In genomic region chr2:192885569-192886160, GRCh38 we compare ENCODE assay signal across 19 cellular contexts.
DNase-seq lines count a peak whose midpoint lies in the region; ATAC-seq and TF ChIP-seq lines count a peak whose summit lies in the region.
"Had no signal": no experiment of that assay in that cellular context is flagged by ENCODE, and none has a peak within 500 bp of the region (broad histone marks: within the 10 kb centered on the region; RNA-seq: fewer than 3 reads in every experiment).

No MANE protein-coding gene starts in this region.

- no peaks in the 10 kb centered on the region for H3K9me2 ChIP-seq in PC-3 (replicated peaks; ENCODE audit: low read length)

- DNase-seq in NCI-H510A treated with DMSO at 0.1 percent for 48 hours (lab: John Stamatoyannopoulos, UW): peak; percentile 66
- no peak for DNase-seq in NCI-H510A (lab: John Stamatoyannopoulos, UW)
- DNase-seq in NB4 (ENCODE audit: low read depth): peak; percentile 12
- DNase-seq in PC-3: peak; percentile 50
- DNase-seq in fibroblast of pulmonary artery (ENCODE audit: low read depth): peak; percentile 8
- DNase-seq in NCI-H2196 (lab: John Stamatoyannopoulos, UW; ENCODE audit: unreplicated experiment): no peak
- DNase-seq in activated naive CD4-positive, alpha-beta T cell treated with Interleukin-2 at 50 U/mL for 16 hours: no peak
- DNase-seq in iPS-NIHi11 (ENCODE audit: low spot score): no peak
- DNase-seq: ACHN; activated CD4-positive, alpha-beta T cell treated with anti-CD3 and anti-CD28 coated beads, Interleukin-2, amount 50 U/mL, for 48 hours; gastrocnemius medialis; H7; KBM-7; NCI-H1048; T-cell; upper lobe of right lung had no signal

- H3K36me3 ChIP-seq in PC-3 (ENCODE audit: low read depth, low read length): no peaks in the 10 kb centered on the region
- H3K36me3 ChIP-seq: gastrocnemius medialis, upper lobe of right lung had no signal

- no peak for TF ChIP-seq CTCF in NB4 (IDR thresholded peaks at IDR 0.05; ENCODE audit: low read depth, low read length)
- no peak for TF ChIP-seq CTCF in PC-3 (conservative IDR thresholded peaks at IDR 0.05; ENCODE audit: low read depth, low read length)
- TF ChIP-seq CTCF in fibroblast of pulmonary artery (IDR thresholded peaks at IDR 0.05; ENCODE audit: low read length, missing control alignments): no peak

- H3K4me3 ChIP-seq in NB4 (ENCODE audit: low read depth, low read length) (no peak overlapping the region), PC-3 (ENCODE audit: low read length) (no peak overlapping the region), fibroblast of pulmonary artery (replicated peaks; ENCODE audit: low read depth, low read length) (no peak overlapping the region)
- H3K4me3 ChIP-seq: coronary artery, gastrocnemius medialis, upper lobe of right lung had no signal

- H4K20me1 ChIP-seq in PC-3 (ENCODE audit: low read length): no peaks in the 10 kb centered on the region

- H3K9ac ChIP-seq in PC-3 (ENCODE audit: low read length): no peak overlapping the region

- no peak overlapping the region for H2AFZ ChIP-seq in PC-3 (ENCODE audit: low read length)

- H3K4me2 ChIP-seq in PC-3 (ENCODE audit: low read length): no peak overlapping the region

- no peaks in the 10 kb centered on the region for H3K9me3 ChIP-seq in PC-3 (ENCODE audit: low read length)
- H3K9me3 ChIP-seq: gastrocnemius medialis, upper lobe of right lung had no signal

- TF ChIP-seq POLR2A in NB4 (IDR thresholded peaks at IDR 0.05; ENCODE audit: extremely low read depth, insufficient read length): no peak

- H3K4me1 ChIP-seq in PC-3 (ENCODE audit: insufficient read depth, low read length): no peaks in the 10 kb centered on the region
- H3K4me1 ChIP-seq: gastrocnemius medialis, upper lobe of right lung had no signal

- H3K27me3 ChIP-seq in PC-3 (ENCODE audit: low read length): no peaks in the 10 kb centered on the region
- H3K27me3 ChIP-seq: gastrocnemius medialis, upper lobe of right lung had no signal

- H3F3A ChIP-seq in PC-3 (ENCODE audit: low read length, unreplicated experiment): no peaks in the 10 kb centered on the region

- ATAC-seq in PC-3: peak; percentile 84
- ATAC-seq: activated naive CD4-positive, alpha-beta T cell treated with anti-CD3 and anti-CD28 coated beads, Interleukin-2, amount 50 U/mL, for 72 hours; gastrocnemius medialis; T-cell; upper lobe of right lung had no signal

- H3K79me2 ChIP-seq in PC-3 (ENCODE audit: low read length): no peaks in the 10 kb centered on the region

- CTCF ChIA-PET in PC-3 (lab: Charles Lee): no interaction called here

- H3K27ac ChIP-seq in PC-3 (ENCODE audit: low read length): no peak overlapping the region
- H3K27ac ChIP-seq: coronary artery, gastrocnemius medialis, HL-60, upper lobe of right lung had no signal

- intact Hi-C loops in PC-3 (cut with micrococcal nuclease): no loop called here

- BruUV-seq in PC-3 (replicated peaks; lab: Mats Ljungman, UMichigan): no TSS peak

- POLR2A ChIA-PET in PC-3 (lab: Charles Lee; ENCODE audit: unreplicated experiment): no interaction called here

Comparison
In these comparisons a context has a peak if more than half of its experiments do, and no peak if none do; other contexts are left out.
1. DNase-seq: peak in NCI-H510A treated with DMSO at 0.1 percent for 48 hours (single experiment), NB4 (single experiment), PC-3 (single experiment) and fibroblast of pulmonary artery (single experiment); none in NCI-H510A (single experiment), NCI-H2196 (single experiment), activated naive CD4-positive, alpha-beta T cell treated with Interleukin-2 at 50 U/mL for 16 hours (single experiment) and iPS-NIHi11 (single experiment).